In the genomic region with DNA sequence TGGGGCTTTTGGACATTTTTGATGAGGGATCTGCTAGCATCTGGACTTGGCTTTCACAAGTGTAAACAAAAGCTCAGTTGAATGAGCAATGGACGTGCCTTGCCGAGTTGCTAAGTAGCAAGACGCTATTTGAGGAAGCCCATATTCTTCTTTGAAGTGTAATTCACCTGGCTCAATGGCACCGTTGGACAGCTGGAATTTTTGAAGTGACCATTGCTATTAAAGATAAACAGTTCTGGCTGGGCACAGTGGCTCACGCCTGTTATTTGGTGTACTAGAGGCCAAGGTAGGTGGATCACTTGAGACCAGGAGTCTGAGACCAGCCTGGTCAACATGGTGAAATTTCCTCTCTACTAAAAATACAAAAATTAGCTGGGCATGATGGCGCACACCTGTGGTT, we compare ENCODE assay signal across 21 cellular contexts.
"Had no signal": no experiment of that assay in that cellular context is flagged by ENCODE, and none has a peak within 500 bp of the region (broad histone marks: within the 10 kb centered on the region; RNA-seq: fewer than 3 reads in every experiment).

No MANE protein-coding gene starts in this region.

- H3K27ac Mint-ChIP-seq: activated B cell treated with CpG ODN at 0.5 μM for 24 hours; activated CD8-positive, alpha-beta T cell treated with anti-CD3 and anti-CD28 coated beads for 36 hours; activated naive CD4-positive, alpha-beta T cell treated with anti-CD3 and anti-CD28 coated beads, Interleukin-2, amount 50 U/mL, for 24 hours had no signal

- ATAC-seq: activated CD8-positive, alpha-beta T cell treated with anti-CD3 and anti-CD28 coated beads for 36 hours; activated T-cell treated with anti-CD3 and anti-CD28 coated beads, Interleukin-2, amount 50 U/mL, for 4 hours; body of pancreas; stimulated activated naive CD8-positive, alpha-beta T cell treated with anti-CD3 and anti-CD28 coated beads, Interleukin-15, Interleukin-2, amounts not matched to agents 100 U/mL and 50 U/mL, for 24 hours had no signal

- H3K27me3 Mint-ChIP-seq: activated CD8-positive, alpha-beta T cell treated with anti-CD3 and anti-CD28 coated beads for 36 hours; activated naive CD4-positive, alpha-beta T cell treated with anti-CD3 and anti-CD28 coated beads, Interleukin-2, amount 50 U/mL, for 24 hours had no signal

- H3K36me3 Mint-ChIP-seq: activated naive CD4-positive, alpha-beta T cell treated with anti-CD3 and anti-CD28 coated beads, Interleukin-2, amount 50 U/mL, for 24 hours had no signal

- H3K9me3 Mint-ChIP-seq: activated B cell treated with CpG ODN at 0.5 μM for 24 hours; activated CD8-positive, alpha-beta T cell treated with anti-CD3 and anti-CD28 coated beads for 36 hours; activated naive CD4-positive, alpha-beta T cell treated with anti-CD3 and anti-CD28 coated beads, Interleukin-2, amount 50 U/mL, for 24 hours; activated T-cell treated with anti-CD3 and anti-CD28 coated beads, Interleukin-2, amount 50 U/mL, for 4 hours; nephron had no signal

- H3K4me1 Mint-ChIP-seq: activated B cell treated with CpG ODN at 0.5 μM for 24 hours; activated naive CD4-positive, alpha-beta T cell treated with anti-CD3 and anti-CD28 coated beads, Interleukin-2, amount 50 U/mL, for 24 hours had no signal

- H3K4me3 Mint-ChIP-seq: activated B cell treated with CpG ODN at 0.5 μM for 24 hours; activated CD8-positive, alpha-beta T cell treated with anti-CD3 and anti-CD28 coated beads for 36 hours; activated naive CD4-positive, alpha-beta T cell treated with anti-CD3 and anti-CD28 coated beads, Interleukin-2, amount 50 U/mL, for 24 hours; activated T-cell treated with anti-CD3 and anti-CD28 coated beads, Interleukin-2, amount 50 U/mL, for 4 hours; nephron had no signal

- DNase-seq: activated B cell treated with CpG ODN at 0.5 μM for 24 hours; activated CD4-positive, alpha-beta T cell treated with anti-CD3 and anti-CD28 coated beads for 48 hours; activated CD8-positive, alpha-beta T cell treated with anti-CD3 and anti-CD28 coated beads for 36 hours; activated effector memory CD4-positive, alpha-beta T cell treated with Interleukin-2 at 50 U/mL for 16 hours; activated T-cell treated with anti-CD3 and anti-CD28 coated beads, Interleukin-2, amount 50 U/mL, for 4 hours; amniotic stem cell; body of pancreas; central memory CD4-positive, alpha-beta T cell; colonic mucosa; foreskin fibroblast; glutamatergic neuron; hypothalamus; nucleus accumbens; posterior cingulate gyrus; small intestine; stimulated activated CD4-positive, alpha-beta T cell treated with anti-CD3 and anti-CD28 coated beads, Interleukin-4, amount 100 ng/mL, for 24 hours; stimulated activated CD8-positive, alpha-beta memory T cell treated with anti-CD3 and anti-CD28 coated beads, Interleukin-4, amount 100 ng/mL, for 48 hours; stimulated activated naive CD8-positive, alpha-beta T cell treated with anti-CD3 and anti-CD28 coated beads, Interleukin-15, Interleukin-2, amounts not matched to agents 100 U/mL and 50 U/mL, for 24 hours; T-helper 2 cell had no signal
